23 cellular contexts compared by ENCODE assay signal in the genomic region with DNA sequence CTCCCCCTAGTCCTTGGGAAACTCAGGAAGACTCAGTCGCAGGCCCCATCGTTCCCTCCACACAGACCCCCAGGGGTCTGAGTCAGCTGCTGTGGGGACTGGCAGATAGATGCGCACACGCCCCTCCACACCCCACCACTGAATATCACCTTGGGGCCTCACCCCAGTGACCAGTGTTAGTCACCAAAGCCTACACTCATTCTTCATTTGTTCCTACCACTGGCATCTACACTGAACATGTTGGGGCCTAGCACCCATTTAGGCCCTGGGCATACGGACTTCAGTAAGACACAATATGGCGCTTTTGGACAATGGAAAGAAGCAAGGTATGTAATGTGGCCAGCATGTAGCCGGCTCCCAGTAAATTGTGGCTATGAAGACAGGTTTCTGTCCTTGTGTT.
DNase-seq lines count a peak whose midpoint lies in the region; ATAC-seq, FAIRE-seq and TF ChIP-seq lines count a peak whose summit lies in the region.
"Had no signal": no experiment of that assay in that cellular context is flagged by ENCODE, and none has a peak within 500 bp of the region (broad histone marks: within the 10 kb centered on the region; RNA-seq: fewer than 3 reads in every experiment).

No MANE protein-coding gene starts in this region.

- WGBS in endodermal cell (ENCODE audit: insufficient coverage in 1 of 2, insufficient read length in 1 of 2), 2 experiments = 87% methylated on average over 7 of the region's 7 CpGs; no CpG with 5 or more reads in 1 of the 2 experiments

- POLR2A ChIA-PET in RWPE1 (lab: Yijun Ruan, JAX; ENCODE audit: low non-redundant PET) = no interaction called here

- no peak overlapping the region for H3K4me3 ChIP-seq in endodermal cell (ENCODE audit: low read length)
- no peak overlapping the region for H3K4me3 ChIP-seq in keratinocyte (ENCODE audit: control insufficient read depth in 2 of 3, extremely low read depth in 1 of 3, insufficient read depth in 2 of 3, low read depth in 1 of 3, low read length in 3 of 3)
- H3K4me3 ChIP-seq: K562, MG63, SJCRH30 had no signal

- no peaks in the 10 kb centered on the region for H3K9me3 ChIP-seq in endodermal cell (ENCODE audit: control insufficient read depth, low read length)
- H3K9me3 ChIP-seq in keratinocyte (ENCODE audit: control insufficient read depth, low read depth, low read length) = no peaks in the 10 kb centered on the region
- H3K9me3 ChIP-seq: BE2C, MG63, SJCRH30 had no signal

- no peak overlapping the region for H3K9ac ChIP-seq in endodermal cell (ENCODE audit: extremely low read depth, low read length, poor library complexity, severe bottlenecking)
- H3K9ac ChIP-seq in keratinocyte (ENCODE audit: control insufficient read depth, extremely low read depth, insufficient read depth, low read length) = no peak overlapping the region

- H3K4me1 ChIP-seq in endodermal cell (ENCODE audit: control insufficient read depth, insufficient read depth, low read length) = no peaks in the 10 kb centered on the region
- peaks cover 11% of the 10 kb centered on the region for H3K4me1 ChIP-seq in keratinocyte (ENCODE audit: control insufficient read depth, extremely low read depth, insufficient read depth, low read length)
- H3K4me1 ChIP-seq: BE2C had no signal

- H3K9me3 Mint-ChIP-seq in endodermal cell = peaks cover 53% of the 10 kb centered on the region
- H3K9me3 Mint-ChIP-seq: HFFc6 had no signal

- no peak for ATAC-seq in HG03354 (IDR thresholded peaks at IDR 0.05; ENCODE audit: poor library complexity, severe bottlenecking, unreplicated experiment)
- ATAC-seq: K562 had no signal

- no peaks in the 10 kb centered on the region for H3K79me2 ChIP-seq in keratinocyte (ENCODE audit: control insufficient read depth, insufficient read depth, low read length)

- peaks cover 11% of the 10 kb centered on the region for H3K4me1 Mint-ChIP-seq in endodermal cell

- H3K4me3 Mint-ChIP-seq in endodermal cell = no peak overlapping the region
- H3K4me3 Mint-ChIP-seq: HFFc6 had no signal

- DNase-seq in GM03348 (ENCODE audit: low spot score) (peak; percentile 0), RWPE1 (ENCODE audit: low spot score) (peak; percentile 15), endodermal cell (peak; percentile 42), keratinocyte (ENCODE audit: low read depth, low spot score) (peak; percentile 36), midbrain (lab: John Stamatoyannopoulos, UW) (no peak), HTR-8/SVneo (ENCODE audit: insufficient read length, low spot score) (no peak)
- DNase-seq: BE2C, DMS53, EL, GF-D8, HFFc6, MG63, NCI-H1048, NCI-H1417 treated with DMSO at 0.1 percent for 48 hours, NCI-H1930, NCI-H2227 treated with DMSO at 0.1 percent for 48 hours, NCI-H510A, NCI-H748 treated with DMSO at 0.1 percent for 48 hours, SJCRH30 had no signal

- no peaks in the 10 kb centered on the region for H3K9me1 ChIP-seq in keratinocyte (ENCODE audit: control insufficient read depth, extremely low read depth, insufficient read depth, low read length)

- no peak overlapping the region for H3K27ac ChIP-seq in RWPE1
- no peak overlapping the region for H3K27ac ChIP-seq in endodermal cell (ENCODE audit: low read depth, low read length)
- H3K27ac ChIP-seq in keratinocyte (ENCODE audit: control insufficient read depth, insufficient read depth, low read length) = peak overlapping the region; percentile 39
- H3K27ac ChIP-seq: SJCRH30 had no signal

- H3K36me3 ChIP-seq in endodermal cell (ENCODE audit: control insufficient read depth, insufficient read depth, low read length) = no peaks in the 10 kb centered on the region
- no peaks in the 10 kb centered on the region for H3K36me3 ChIP-seq in keratinocyte (ENCODE audit: control insufficient read depth in 2 of 2, extremely low read depth in 1 of 2, insufficient read depth in 2 of 2, low read length in 2 of 2)
- H3K36me3 ChIP-seq: BE2C, MG63, SJCRH30 had no signal

- no peaks in the 10 kb centered on the region for H3K36me3 Mint-ChIP-seq in endodermal cell (ENCODE audit: low read depth)

- no peaks in the 10 kb centered on the region for H3K27me3 ChIP-seq in endodermal cell (ENCODE audit: control insufficient read depth, insufficient read depth, low read length, poor library complexity, severe bottlenecking)
- no peaks in the 10 kb centered on the region for H3K27me3 ChIP-seq in keratinocyte (ENCODE audit: control insufficient read depth, extremely low read depth, insufficient read depth, low read length)
- H3K27me3 ChIP-seq: BE2C, MG63, SJCRH30 had no signal

- H2AFZ ChIP-seq in keratinocyte (ENCODE audit: control insufficient read depth, low read length) = peak overlapping the region; percentile 77

- H3K27me3 Mint-ChIP-seq in endodermal cell (ENCODE audit: insufficient read depth) = peaks cover 6% of the 10 kb centered on the region

- CTCF ChIA-PET in RWPE1 (lab: Yijun Ruan, JAX) = no interaction called here

- dilution Hi-C loops in keratinocyte (cut with MboI; ENCODE audit: extremely low pct_ligation_motif_present, low sequenced_read_pairs) = no loop called here

- TF ChIP-seq CTCF in RWPE1 (conservative IDR thresholded peaks at IDR 0.05; ENCODE audit: low read depth) (no peak), endodermal cell (conservative IDR thresholded peaks at IDR 0.05) (no peak), keratinocyte (optimal IDR thresholded peaks at IDR 0.05 in 1 of 3, IDR thresholded peaks at IDR 0.05 in 1 of 3, conservative IDR thresholded peaks at IDR 0.05 in 1 of 3; ENCODE audit: extremely low read depth in 1 of 3, insufficient read depth in 2 of 3, low read length in 3 of 3) (no peak)

- H3K4me2 ChIP-seq in keratinocyte (ENCODE audit: control insufficient read depth, extremely low read depth, insufficient read depth, low read depth, low read length) = peak overlapping the region; percentile 4

- no peak overlapping the region for H3K27ac Mint-ChIP-seq in endodermal cell
- H3K27ac Mint-ChIP-seq: HFFc6 had no signal

- FAIRE-seq in keratinocyte (lab: Jason Lieb, UNC) (peak; percentile 13), HTR-8/SVneo (lab: Jason Lieb, UNC) (no peak)
- FAIRE-seq: D721Med, HepG2, K562 had no signal

- no peaks in the 10 kb centered on the region for H4K20me1 ChIP-seq in keratinocyte (ENCODE audit: control insufficient read depth, extremely low read depth, insufficient read depth, low read length)

Comparison
In these comparisons a context has a peak if more than half of its experiments do, and no peak if none do; other contexts are left out.
1. DNase-seq: peak in GM03348 (single experiment), RWPE1 (single experiment), endodermal cell (single experiment) and keratinocyte (single experiment); none in midbrain (single experiment) and HTR-8/SVneo (single experiment).